8 cellular contexts compared by ENCODE assay signal in genomic region chr12:53048780-53049401, GRCh38. TPM values are rescaled to one million over a fixed set of nuclear protein-coding genes. Genes with fewer than 3 reads are reported as not detected.
DNase-seq lines count a peak whose midpoint lies in the region; ATAC-seq and TF ChIP-seq lines count a peak whose summit lies in the region.

No MANE protein-coding gene starts in this region.

- TF ChIP-seq CTCF in WERI-Rb-1 (IDR thresholded peaks at IDR 0.05; ENCODE audit: low read depth, low read length) (no peak), left ventricle myocardium inferior (IDR thresholded peaks at IDR 0.05; ENCODE audit: borderline replicate concordance) (no peak)

- H3K4me1 ChIP-seq in left ventricle myocardium inferior (peaks cover 94% of the 10 kb centered on the region), rectal smooth muscle tissue (ENCODE audit: control insufficient read depth, insufficient read depth, low read length) (peaks cover 54% of the 10 kb centered on the region)

- no peak overlapping the region for H3K4me3 ChIP-seq in WERI-Rb-1 (ENCODE audit: low read depth, low read length)
- peak overlapping the region; percentile 87 for H3K4me3 ChIP-seq in left ventricle myocardium inferior
- H3K4me3 ChIP-seq in rectal smooth muscle tissue (ENCODE audit: low read length) = peak overlapping the region; percentile 53

- intact Hi-C loops in left ventricle myocardium inferior (cut with micrococcal nuclease) = no loop called here

- DNase-seq in ELF-1 (ENCODE audit: low read depth, low spot score) (peak; percentile 83), WERI-Rb-1 (no peak), left ventricle myocardium inferior (peak; percentile 86), activated gamma-delta T cell treated with Interleukin-2 at 50 U/mL for 16 hours (no peak), NCI-H2171 treated with DMSO at 0.1 percent for 48 hours (lab: John Stamatoyannopoulos, UW) (no peak)
- no peak for DNase-seq in activated naive CD4-positive, alpha-beta T cell treated with anti-CD3 and anti-CD28 coated beads, Interleukin-2, amount 50 U/mL, for 16 hours

- H3K27me3 ChIP-seq in WERI-Rb-1 (ENCODE audit: insufficient read depth, low read depth, severe bottlenecking) = no peaks in the 10 kb centered on the region
- H3K27me3 ChIP-seq in left ventricle myocardium inferior (ENCODE audit: low read depth) = no peaks in the 10 kb centered on the region
- H3K27me3 ChIP-seq in rectal smooth muscle tissue (ENCODE audit: control insufficient read depth, insufficient read depth, low read length) = no peaks in the 10 kb centered on the region

- H3K9me3 ChIP-seq in WERI-Rb-1 (ENCODE audit: severe bottlenecking) (no peaks in the 10 kb centered on the region), left ventricle myocardium inferior (replicated peaks) (no peaks in the 10 kb centered on the region)

- H3K27ac ChIP-seq in WERI-Rb-1 (peak overlapping the region; percentile 52), left ventricle myocardium inferior (replicated peaks) (peak overlapping the region; percentile 100), rectal smooth muscle tissue (ENCODE audit: low read depth, low read length) (peak overlapping the region; percentile 96)

- H3K36me3 ChIP-seq in WERI-Rb-1 = no peaks in the 10 kb centered on the region
- peaks cover 13% of the 10 kb centered on the region for H3K36me3 ChIP-seq in left ventricle myocardium inferior
- H3K36me3 ChIP-seq in rectal smooth muscle tissue (ENCODE audit: control insufficient read depth, insufficient read depth, low read length) = peaks cover 2% of the 10 kb centered on the region

- no peak for ATAC-seq in GM18517 (IDR thresholded peaks at IDR 0.05; ENCODE audit: unreplicated experiment)

- no peak overlapping the region for H3K9ac ChIP-seq in rectal smooth muscle tissue (ENCODE audit: low read length)

RNA-seq across cellular contexts. Expression of gene TNS2, which starts 1.0 kb away (rescaled TPM):
- total RNA-seq in left ventricle myocardium inferior = 109 TPM

RNA-seq across cellular contexts. Expression of gene SPRYD3, which starts 30.3 kb away (rescaled TPM):
- 49.1 TPM for total RNA-seq in left ventricle myocardium inferior

RNA-seq across cellular contexts. Expression of gene EIF4B, which starts 42.6 kb away (rescaled TPM):
- 390 TPM for total RNA-seq in left ventricle myocardium inferior

RNA-seq across cellular contexts. Expression of gene IGFBP6, which starts 48.6 kb away (rescaled TPM):
- total RNA-seq in left ventricle myocardium inferior = 53.0 TPM

RNA-seq across cellular contexts. Expression of gene SOAT2, which starts 54.4 kb away (rescaled TPM):
- total RNA-seq in left ventricle myocardium inferior = not detected

Comparison
In these comparisons a context has a peak if more than half of its experiments do, and no peak if none do; other contexts are left out.
1. DNase-seq: peak in ELF-1 (single experiment) and left ventricle myocardium inferior (single experiment); none in WERI-Rb-1 (single experiment), activated gamma-delta T cell treated with Interleukin-2 at 50 U/mL for 16 hours (single experiment), activated naive CD4-positive, alpha-beta T cell treated with anti-CD3 and anti-CD28 coated beads, Interleukin-2, amount 50 U/mL, for 16 hours (single experiment) and NCI-H2171 treated with DMSO at 0.1 percent for 48 hours (single experiment).
2. Peak in every context shown above with its lines, with median percentiles within 50 percentile points of each other: H3K27ac ChIP-seq.